ENCODE assay signal across 20 cellular contexts in genomic region chr4:30919458-30919857, GRCh38.
DNase-seq lines count a peak whose midpoint lies in the region; ATAC-seq, FAIRE-seq and TF ChIP-seq lines count a peak whose summit lies in the region.
"Had no signal": no experiment of that assay in that cellular context is flagged by ENCODE, and none has a peak within 500 bp of the region (broad histone marks: within the 10 kb centered on the region; RNA-seq: fewer than 3 reads in every experiment).

No MANE protein-coding gene starts in this region.

- no peak for TF ChIP-seq RAD21 in HCT116 (IDR thresholded peaks at IDR 0.05; ENCODE audit: low read depth)

- H3K36me3 Mint-ChIP-seq in activated T-helper 17 cell treated with anti-CD3 and anti-CD28 coated beads, Interleukin-2, amount 50 U/mL, for 72 hours (ENCODE audit: low read depth): no peaks in the 10 kb centered on the region
- H3K36me3 Mint-ChIP-seq: CD4-positive, CD25-positive, alpha-beta regulatory T cell; CD8-positive, alpha-beta T cell had no signal

- H3K9ac ChIP-seq in HCT116 (ENCODE audit: low read length): peak overlapping the region; percentile 58
- H3K9ac ChIP-seq: BLaER1 had no signal

- intact Hi-C loops in HCT116 (cut with micrococcal nuclease): no loop called here

- H3K79me2 ChIP-seq in HCT116 (ENCODE audit: insufficient read depth, low read length): peaks cover 96% of the 10 kb centered on the region

- CTCF ChIA-PET in HCT116 (lab: Charles Lee): no interaction called here

- no TSS peak for BruUV-seq in HCT116 (replicated peaks; lab: Mats Ljungman, UMichigan)

- TF ChIP-seq CTCF in HCT116 (IDR thresholded peaks at IDR 0.05 in 2 of 3, conservative IDR thresholded peaks at IDR 0.05 in 1 of 3; ENCODE audit: borderline replicate concordance in 1 of 3, insufficient read depth in 1 of 3, low read depth in 2 of 3, low read length in 2 of 3): no peak

- H3K9me2 ChIP-seq in HCT116 (ENCODE audit: insufficient read depth): no peaks in the 10 kb centered on the region; the same call in 1 of the 2 replicates

- peak overlapping the region; percentile 66 for H3K4me2 ChIP-seq in HCT116 (ENCODE audit: low read length)
- H3K4me2 ChIP-seq: BLaER1, GM23338 had no signal

- H4K20me1 ChIP-seq in HCT116 (ENCODE audit: insufficient read depth): no peaks in the 10 kb centered on the region
- H4K20me1 ChIP-seq: BLaER1 had no signal

- H2AFZ ChIP-seq in HCT116 (ENCODE audit: low read depth, low read length, poor library complexity, severe bottlenecking): no peak overlapping the region
- H2AFZ ChIP-seq: GM23338 had no signal

- H3K4me3 Mint-ChIP-seq in activated T-helper 17 cell treated with anti-CD3 and anti-CD28 coated beads, Interleukin-2, amount 50 U/mL, for 72 hours: no peak overlapping the region
- H3K4me3 Mint-ChIP-seq: B cell; CD4-positive, CD25-positive, alpha-beta regulatory T cell; CD8-positive, alpha-beta T cell; GM23338; H9 had no signal

- no peak for TF ChIP-seq POLR2A in HCT116 (IDR thresholded peaks at IDR 0.05; ENCODE audit: borderline replicate concordance, extremely low read depth, insufficient read depth, insufficient read length)

- H3K27ac Mint-ChIP-seq in activated T-helper 17 cell treated with anti-CD3 and anti-CD28 coated beads, Interleukin-2, amount 50 U/mL, for 72 hours: no peak overlapping the region
- H3K27ac Mint-ChIP-seq: B cell; CD4-positive, CD25-positive, alpha-beta regulatory T cell; CD8-positive, alpha-beta T cell had no signal

- RAD21 ChIA-PET in HCT116 (lab: Charles Lee; ENCODE audit: low non-redundant PET in 1 of 2, low total read pairs in 2 of 2, uncharacterized antibody in 2 of 2, unreplicated experiment in 2 of 2): no interaction called here

- H3K27ac ChIP-seq in HCT116 (ENCODE audit: low read depth, low read length) (peak overlapping the region; percentile 89), small intestine (ENCODE audit: low read depth in 1 of 2, low read length in 1 of 2) (no peak overlapping the region)
- H3K27ac ChIP-seq: BLaER1, C4-2B had no signal

- H3K4me1 Mint-ChIP-seq in activated T-helper 17 cell treated with anti-CD3 and anti-CD28 coated beads, Interleukin-2, amount 50 U/mL, for 72 hours: no peaks in the 10 kb centered on the region
- H3K4me1 Mint-ChIP-seq: B cell; CD4-positive, CD25-positive, alpha-beta regulatory T cell had no signal

- WGBS in small intestine, 3 donors: 13 to 55% (median 33%) methylated on average over 1 of the region's 1 CpG

- peaks cover 17% of the 10 kb centered on the region for H3K9me3 Mint-ChIP-seq in activated T-helper 17 cell treated with anti-CD3 and anti-CD28 coated beads, Interleukin-2, amount 50 U/mL, for 72 hours
- H3K9me3 Mint-ChIP-seq: GM23338, H9 had no signal

- H3K27me3 Mint-ChIP-seq in activated T-helper 17 cell treated with anti-CD3 and anti-CD28 coated beads, Interleukin-2, amount 50 U/mL, for 72 hours: no peaks in the 10 kb centered on the region
- H3K27me3 Mint-ChIP-seq: B cell; CD4-positive, CD25-positive, alpha-beta regulatory T cell had no signal

- H3K27me3 ChIP-seq in HCT116 (ENCODE audit: insufficient read depth, low read length) (no peaks in the 10 kb centered on the region), small intestine (ENCODE audit: control insufficient read depth in 2 of 2, insufficient read depth in 2 of 2, low read length in 2 of 2) (no peaks in the 10 kb centered on the region)
- H3K27me3 ChIP-seq: BLaER1 had no signal

- ATAC-seq in HCT116 (no peak), GM21526 (IDR thresholded peaks at IDR 0.05; ENCODE audit: low FRiP score, unreplicated experiment) (no peak)
- no peak for ATAC-seq in activated T-helper 17 cell treated with anti-CD3 and anti-CD28 coated beads, Interleukin-2, amount 50 U/mL, for 72 hours (replicated peaks)
- ATAC-seq: CD8-positive, alpha-beta T cell; GM12878 had no signal

- peaks cover 4 to 23% of the 10 kb centered on the region in 2 experiments; a peak in 2 of 4 replicates for H3K36me3 ChIP-seq in HCT116 (ENCODE audit: control insufficient read depth in 1 of 2, insufficient read depth in 2 of 2, low read length in 2 of 2)
- H3K36me3 ChIP-seq in small intestine (ENCODE audit: control insufficient read depth in 2 of 2, insufficient read depth in 2 of 2, low read length in 2 of 2): no peaks in the 10 kb centered on the region
- H3K36me3 ChIP-seq: BLaER1 had no signal

- DNase-seq in HCT116 (ENCODE audit: low read depth, low spot score): no peak
- peak; percentile 70 for DNase-seq in small intestine
- no peak for DNase-seq in NCI-H1436 (lab: John Stamatoyannopoulos, UW)
- DNase-seq: Caco-2; CD4-positive, CD25-positive, alpha-beta regulatory T cell; CD8-positive, alpha-beta T cell; DMS 273 treated with DMSO at 0.1 percent for 48 hours; DMS79; EL; GDM1 had no signal

- POLR2A ChIA-PET in HCT116 (lab: Charles Lee): interaction anchor here (0.6 to 1.6 kb wide), 2 partner anchors 116 to 162 kb away, joined by 3 read pairs; no protein-coding TSS in a partner anchor

- peak; percentile 27 for FAIRE-seq in islet of Langerhans (lab: Jason Lieb, UNC)
- no peak for FAIRE-seq in small intestine (lab: Jason Lieb, UNC)
- FAIRE-seq: GM12878, GM19239 had no signal

- H3K9me3 ChIP-seq in HCT116 (ENCODE audit: control insufficient read depth in 1 of 2, insufficient read depth in 1 of 2, low read depth in 1 of 2, low read length in 2 of 2) (no peaks in the 10 kb centered on the region), small intestine (ENCODE audit: control insufficient read depth, low read depth) (no peaks in the 10 kb centered on the region)
- H3K9me3 ChIP-seq: BLaER1, Caco-2 had no signal

- peak overlapping the region in 1 of 2 experiments; percentile 31; a peak in 2 of 4 replicates for H3K4me3 ChIP-seq in HCT116 (replicated peaks in 1 of 2; ENCODE audit: low read depth in 1 of 2, low read length in 2 of 2)
- no peak overlapping the region for H3K4me3 ChIP-seq in small intestine (ENCODE audit: low read depth in 1 of 2, low read length in 2 of 2)
- H3K4me3 ChIP-seq: BLaER1, GM12878, GM23338 had no signal

- H3K4me1 ChIP-seq in HCT116 (ENCODE audit: control insufficient read depth in 1 of 2, insufficient read depth in 2 of 2, low read length in 2 of 2) (peaks cover 73 to 91% of the 10 kb centered on the region in 2 experiments), small intestine (ENCODE audit: control insufficient read depth in 2 of 2, insufficient read depth in 1 of 2, low read depth in 1 of 2, low read length in 1 of 2) (no peaks in the 10 kb centered on the region)
- H3K4me1 ChIP-seq: BLaER1 had no signal

TF ChIP-seq in HCT116, 20 proteins besides CTCF, POLR2A, EP300 and RAD21:
- TF ChIP-seq ZNF274 (IDR thresholded peaks at IDR 0.05; ENCODE audit: low read depth, low read length) (no peak), EGR1 (IDR thresholded peaks at IDR 0.05; ENCODE audit: low read depth) (no peak), FOSL1 (IDR thresholded peaks at IDR 0.05; ENCODE audit: low read depth) (no peak), SIN3A (IDR thresholded peaks at IDR 0.05; ENCODE audit: low read depth) (no peak), SP1 (IDR thresholded peaks at IDR 0.05; ENCODE audit: low read depth) (no peak), YY1 (IDR thresholded peaks at IDR 0.05; ENCODE audit: extremely low read depth, insufficient replicate concordance, low read depth, low read length) (no peak), CBX3 (IDR thresholded peaks at IDR 0.05; ENCODE audit: low read depth) (no peak), SRF (IDR thresholded peaks at IDR 0.05; ENCODE audit: low read depth) (no peak), EZH2phosphoT487 (IDR thresholded peaks at IDR 0.05; ENCODE audit: borderline replicate concordance) (no peak), MAX (IDR thresholded peaks at IDR 0.05) (no peak), ZFX (IDR thresholded peaks at IDR 0.05) (no peak), JUND (IDR thresholded peaks at IDR 0.05) (no peak)
